ENCODE assay signal across 28 cellular contexts in the genomic region with DNA sequence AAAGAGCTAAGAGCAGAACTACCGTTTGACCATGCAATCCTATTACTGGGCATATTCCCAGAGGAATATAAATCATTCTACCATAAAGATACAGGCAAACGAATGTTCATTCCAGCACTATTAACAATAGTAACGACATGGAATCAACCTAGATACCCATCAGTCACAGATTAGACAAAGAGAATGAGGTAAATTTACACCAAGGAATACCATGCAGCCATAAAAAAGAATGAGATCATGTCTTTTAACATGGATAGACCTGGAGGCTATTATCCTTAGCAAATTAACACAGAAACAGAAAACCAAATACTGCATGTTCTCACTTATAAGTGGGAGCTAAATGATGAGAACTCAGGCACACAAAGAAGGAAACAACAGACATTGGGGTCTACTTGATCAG.
"Had no signal": no experiment of that assay in that cellular context is flagged by ENCODE, and none has a peak within 500 bp of the region (broad histone marks: within the 10 kb centered on the region; RNA-seq: fewer than 3 reads in every experiment).

No MANE protein-coding gene starts in this region.

- H3K36me3 ChIP-seq: colonic mucosa, esophagus muscularis mucosa, esophagus squamous epithelium, gastrocnemius medialis, gastroesophageal sphincter, heart left ventricle, heart right ventricle had no signal

- H3K9me3 ChIP-seq: colonic mucosa, esophagus muscularis mucosa, esophagus squamous epithelium, gastrocnemius medialis had no signal

- FAIRE-seq: colon, endometrium, endothelial cell of umbilical vein, frontal cortex had no signal

- H3K27me3 ChIP-seq: colonic mucosa, dorsolateral prefrontal cortex, esophagus muscularis mucosa, esophagus squamous epithelium, foreskin keratinocyte, gastrocnemius medialis, gastroesophageal sphincter, heart left ventricle, heart right ventricle had no signal

- ATAC-seq: effector memory CD8-positive, alpha-beta T cell; esophagus mucosa; foreskin keratinocyte; gastrocnemius medialis; gastroesophageal sphincter; heart left ventricle; heart right ventricle had no signal

- DNase-seq: colonic mucosa; cortex of kidney; dermis blood vessel endothelial cell; dorsolateral prefrontal cortex; effector CD4-positive, alpha-beta T cell; effector CD8-positive, alpha-beta T cell; effector memory CD4-positive, alpha-beta T cell; effector memory CD8-positive, alpha-beta T cell; endodermal cell; erythroblast; esophagus squamous epithelium; foreskin fibroblast; foreskin keratinocyte; foreskin melanocyte; gastrocnemius medialis; glutamatergic neuron; head of caudate nucleus; heart left ventricle; heart right ventricle had no signal

- H3K4me3 ChIP-seq: colonic mucosa, coronary artery, dorsolateral prefrontal cortex, esophagus muscularis mucosa, esophagus squamous epithelium, gastrocnemius medialis, gastroesophageal sphincter, heart left ventricle, heart right ventricle had no signal

- H3K27ac ChIP-seq: colonic mucosa, coronary artery, dorsolateral prefrontal cortex, epithelial cell of prostate, foreskin keratinocyte, heart right ventricle had no signal
